ENCODE assay signal across 8 cellular contexts in genomic region chr2:42359894-42360483, GRCh38. TPM values are rescaled to one million over a fixed set of nuclear protein-coding genes. Genes with fewer than 3 reads are reported as not detected.
DNase-seq lines count a peak whose midpoint lies in the region; ATAC-seq, FAIRE-seq and TF ChIP-seq lines count a peak whose summit lies in the region.

No MANE protein-coding gene starts in this region.

- H3K4me3 ChIP-seq in Loucy (ENCODE audit: low read length, poor library complexity, severe bottlenecking) (peak overlapping the region; percentile 89), keratinocyte (ENCODE audit: control insufficient read depth in 2 of 3, extremely low read depth in 1 of 3, insufficient read depth in 2 of 3, low read depth in 1 of 3, low read length in 3 of 3) (peak overlapping the region; percentile 84 to 93 (median 84)), thymus (ENCODE audit: low read length) (peak overlapping the region; percentile 76)

- H2AFZ ChIP-seq in Loucy (ENCODE audit: low read length) (no peak overlapping the region), keratinocyte (ENCODE audit: control insufficient read depth, low read length) (no peak overlapping the region)

- peaks cover 30% of the 10 kb centered on the region for H3K4me1 Mint-ChIP-seq in Calu3 (ENCODE audit: low read depth, unreplicated experiment)
- peaks cover 58% of the 10 kb centered on the region for H3K4me1 Mint-ChIP-seq in activated naive CD8-positive, alpha-beta T cell (ENCODE audit: low read depth)

- CTCF ChIA-PET in Calu3 (lab: Charles Lee): no interaction called here

- H3K27me3 ChIP-seq in Loucy (ENCODE audit: insufficient read depth, low read length, poor library complexity, severe bottlenecking) (no peaks in the 10 kb centered on the region), keratinocyte (ENCODE audit: control insufficient read depth, extremely low read depth, insufficient read depth, low read length) (no peaks in the 10 kb centered on the region), thymus (ENCODE audit: control insufficient read depth, insufficient read depth) (no peaks in the 10 kb centered on the region)

- H4K20me1 ChIP-seq in Loucy (ENCODE audit: insufficient read depth, low read length, poor library complexity, severe bottlenecking) (peaks cover 35% of the 10 kb centered on the region), keratinocyte (ENCODE audit: control insufficient read depth, extremely low read depth, insufficient read depth, low read length) (no peaks in the 10 kb centered on the region)

- TF ChIP-seq CTCF in Calu3 (IDR thresholded peaks at IDR 0.05; ENCODE audit: unreplicated experiment): no peak
- TF ChIP-seq CTCF in Loucy (conservative IDR thresholded peaks at IDR 0.05; ENCODE audit: low read length): no peak
- TF ChIP-seq CTCF in keratinocyte (optimal IDR thresholded peaks at IDR 0.05 in 1 of 3, IDR thresholded peaks at IDR 0.05 in 1 of 3, conservative IDR thresholded peaks at IDR 0.05 in 1 of 3; ENCODE audit: extremely low read depth in 1 of 3, insufficient read depth in 2 of 3, low read length in 3 of 3): no peak

- H3K9ac ChIP-seq in Loucy (ENCODE audit: low read depth, low read length, poor library complexity, severe bottlenecking): peak overlapping the region; percentile 91
- H3K9ac ChIP-seq in keratinocyte (ENCODE audit: control insufficient read depth, extremely low read depth, insufficient read depth, low read length): peak overlapping the region; percentile 96

- peaks cover 31% of the 10 kb centered on the region for H3K4me1 ChIP-seq in Loucy (ENCODE audit: insufficient read depth, low read length, poor library complexity, severe bottlenecking)
- peaks cover 9% of the 10 kb centered on the region for H3K4me1 ChIP-seq in keratinocyte (ENCODE audit: control insufficient read depth, extremely low read depth, insufficient read depth, low read length)
- H3K4me1 ChIP-seq in thymus (ENCODE audit: control insufficient read depth, insufficient read depth, low read length): peaks cover 19% of the 10 kb centered on the region

- H3K4me2 ChIP-seq in Loucy (ENCODE audit: low read depth, low read length, poor library complexity, severe bottlenecking) (peak overlapping the region; percentile 98), keratinocyte (ENCODE audit: control insufficient read depth, extremely low read depth, insufficient read depth, low read depth, low read length) (peak overlapping the region; percentile 97)

- H3K36me3 ChIP-seq in Loucy (ENCODE audit: insufficient read depth, low read length) (no peaks in the 10 kb centered on the region), keratinocyte (ENCODE audit: control insufficient read depth in 2 of 2, extremely low read depth in 1 of 2, insufficient read depth in 2 of 2, low read length in 2 of 2) (peaks cover 1 to 2% of the 10 kb centered on the region in 2 experiments), thymus (ENCODE audit: control insufficient read depth, insufficient read depth) (no peaks in the 10 kb centered on the region)

- dilution Hi-C loops in keratinocyte (cut with MboI; ENCODE audit: extremely low pct_ligation_motif_present, low sequenced_read_pairs): no loop called here

- FAIRE-seq in keratinocyte (lab: Jason Lieb, UNC): no peak

- no peaks in the 10 kb centered on the region for H3K9me1 ChIP-seq in keratinocyte (ENCODE audit: control insufficient read depth, extremely low read depth, insufficient read depth, low read length)

- H3K79me2 ChIP-seq in Loucy (ENCODE audit: insufficient read depth, low read length) (peaks cover 55% of the 10 kb centered on the region), keratinocyte (ENCODE audit: control insufficient read depth, insufficient read depth, low read length) (peaks cover 58% of the 10 kb centered on the region)

- H3K36me3 Mint-ChIP-seq in Calu3 (ENCODE audit: insufficient read depth, unreplicated experiment): peaks cover 41% of the 10 kb centered on the region
- H3K36me3 Mint-ChIP-seq in activated naive CD8-positive, alpha-beta T cell: peaks cover 9% of the 10 kb centered on the region

- no peaks in the 10 kb centered on the region for H3F3A ChIP-seq in Loucy (ENCODE audit: low read depth)

- WGBS in thymus: 4% methylated on average over 13 of the region's 13 CpGs

- no peaks in the 10 kb centered on the region for H3K27me3 Mint-ChIP-seq in Calu3 (ENCODE audit: unreplicated experiment)
- no peaks in the 10 kb centered on the region for H3K27me3 Mint-ChIP-seq in activated naive CD8-positive, alpha-beta T cell

- H3K9me2 ChIP-seq in Loucy (replicated peaks; ENCODE audit: low read depth, low read length): no peaks in the 10 kb centered on the region

- H3K9me3 Mint-ChIP-seq in Calu3 (ENCODE audit: low read depth, unreplicated experiment): no peaks in the 10 kb centered on the region
- H3K9me3 Mint-ChIP-seq in activated naive CD8-positive, alpha-beta T cell (ENCODE audit: low read depth): no peaks in the 10 kb centered on the region

- BruUV-seq in Calu3 (replicated peaks; lab: Mats Ljungman, UMichigan): TSS peak; percentile 60

- ATAC-seq in HG03520 (IDR thresholded peaks at IDR 0.05; ENCODE audit: unreplicated experiment): no peak

- H3K27ac Mint-ChIP-seq in Calu3 (ENCODE audit: unreplicated experiment): peak overlapping the region; percentile 71
- peak overlapping the region; percentile 99 for H3K27ac Mint-ChIP-seq in activated naive CD8-positive, alpha-beta T cell

- H3K9me3 ChIP-seq in Loucy (ENCODE audit: insufficient read depth, low read depth, low read length) (no peaks in the 10 kb centered on the region), keratinocyte (ENCODE audit: control insufficient read depth, low read depth, low read length) (no peaks in the 10 kb centered on the region), thymus (ENCODE audit: control insufficient read depth) (no peaks in the 10 kb centered on the region)

- DNase-seq in Calu3 (no peak), keratinocyte (ENCODE audit: low read depth, low spot score) (no peak), NCI-H187 treated with DMSO at 0.1 percent for 48 hours (lab: John Stamatoyannopoulos, UW) (no peak), Ammon's horn (ENCODE audit: low spot score) (no peak)

- intact Hi-C loops in Calu3 (cut with micrococcal nuclease; ENCODE audit: unreplicated experiment): loop anchor here (10.0 kb wide), 2 partner anchors 135 to 305 kb away; partner anchors contain the start of gene KCNG3

- H3K27ac ChIP-seq in keratinocyte (ENCODE audit: control insufficient read depth, insufficient read depth, low read length) (peak overlapping the region; percentile 98), thymus (ENCODE audit: low read depth) (peak overlapping the region; percentile 31)

- H3K4me3 Mint-ChIP-seq in Calu3 (ENCODE audit: low read depth, unreplicated experiment): peak overlapping the region; percentile 83
- H3K4me3 Mint-ChIP-seq in activated naive CD8-positive, alpha-beta T cell: peak overlapping the region; percentile 98

RNA-seq across cellular contexts. Expression of gene COX7A2L, which starts 1.0 kb away (rescaled TPM):
- total RNA-seq in Calu3 (2022): 97.5 and 98.0 TPM in 2 replicates
- polyA plus RNA-seq in keratinocyte: 126 to 172 TPM (median 144 TPM) in 3 replicates
- polyA plus RNA-seq in keratinocyte (2011; ENCODE audit: low read depth): 73.7 TPM
- polyA plus RNA-seq in keratinocyte (2011; cell fraction: cytosol; rRNA removed): 140 and 154 TPM in 2 replicates
- 42.5 and 62.6 TPM in 2 replicates for polyA plus RNA-seq in keratinocyte (2011; cell fraction: nucleus; rRNA removed)
- 101 and 194 TPM in 2 replicates for polyA plus RNA-seq in keratinocyte (2012; ENCODE audit: low replicate concordance)
- 42.9 to 56.5 TPM (median 47.7 TPM) in 3 replicates for polyA minus RNA-seq in keratinocyte
- 45.8 TPM for polyA minus RNA-seq in keratinocyte (2011; cell fraction: cytosol; rRNA and poly(A)+ RNA removed)
- polyA minus RNA-seq in keratinocyte (2011; cell fraction: nucleus; rRNA and poly(A)+ RNA removed): 8.3 and 14.2 TPM in 2 replicates
- 190 TPM for polyA plus RNA-seq in thymus
